ENCODE assay signal across 12 cellular contexts in the genomic region with DNA sequence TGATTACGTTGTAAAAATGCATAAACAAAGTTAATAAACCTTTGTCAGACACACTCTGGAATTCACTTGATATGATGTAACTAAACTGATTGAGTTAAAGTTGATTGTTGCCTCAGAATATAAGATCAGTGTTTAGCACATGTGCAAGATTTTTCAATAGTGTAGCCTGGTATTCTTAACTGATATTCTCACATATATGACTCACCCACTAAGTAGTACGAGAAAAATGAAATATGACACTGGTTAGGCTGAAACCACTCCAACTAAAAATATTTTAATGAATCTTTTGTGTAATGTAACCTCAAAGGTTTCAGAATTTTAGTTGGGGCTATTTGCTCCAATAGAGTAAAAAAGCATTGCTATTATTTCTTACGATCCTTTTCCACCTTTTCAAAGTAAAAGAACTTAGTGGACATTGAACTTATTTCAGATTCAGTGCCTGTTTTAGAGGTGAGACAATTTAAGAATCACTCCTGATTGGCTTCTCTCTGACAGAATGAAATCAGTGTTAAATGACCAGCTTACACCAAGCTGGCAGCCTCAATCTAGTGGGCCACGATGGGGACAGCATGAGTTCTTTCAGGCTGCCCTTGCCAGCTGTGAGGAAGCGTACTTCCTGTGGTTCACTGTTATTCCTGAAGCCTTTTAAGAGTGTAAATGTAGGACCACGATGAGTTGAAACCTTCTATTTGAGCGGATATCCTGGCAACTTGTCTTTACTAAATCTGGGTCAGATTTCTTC.
A peak's percentile ranks its signal among the peaks of the same experiment; 100 is the strongest.
DNase-seq lines count a peak whose midpoint lies in the region; ATAC-seq and TF ChIP-seq lines count a peak whose summit lies in the region.
"Had no signal": no experiment of that assay in that cellular context is flagged by ENCODE, and none has a peak within 500 bp of the region (broad histone marks: within the 10 kb centered on the region; RNA-seq: fewer than 3 reads in every experiment).

No MANE protein-coding gene starts in this region.

- intact Hi-C loops in prostate gland (cut with DNase I), result no loop called here

- H3K27ac ChIP-seq in prostate gland, result no peak overlapping the region

- H3K36me3 ChIP-seq in prostate gland, result no peaks in the 10 kb centered on the region

- no peaks in the 10 kb centered on the region for H3K9me3 ChIP-seq in prostate gland

- H3K4me3 ChIP-seq in epithelial cell of esophagus (ENCODE audit: low read length) (no peak overlapping the region), prostate gland (no peak overlapping the region)
- H3K4me3 ChIP-seq: mucosa of descending colon had no signal

- no peaks in the 10 kb centered on the region for H3K4me1 ChIP-seq in prostate gland (replicated peaks)

- no peaks in the 10 kb centered on the region for H3K36me3 Mint-ChIP-seq in osteocyte (ENCODE audit: unreplicated experiment)

- DNase-seq in HCEC 1CT, result peak; percentile 94
- DNase-seq in OCI-M1 (lab: John Stamatoyannopoulos, UW), result peak; percentile 37
- peak; percentile 68 for DNase-seq in epithelial cell of esophagus (ENCODE audit: low read depth)
- no peak for DNase-seq in osteocyte (ENCODE audit: extremely low spot score, unreplicated experiment)
- DNase-seq in iPS-NIHi7 (ENCODE audit: extremely low spot score), result no peak
- no peak for DNase-seq in prostate gland (ENCODE audit: low spot score)
- no peak for DNase-seq in activated effector memory CD4-positive, alpha-beta T cell treated with Interleukin-2 at 50 U/mL for 16 hours
- DNase-seq: activated CD4-positive, alpha-beta T cell treated with anti-CD3 and anti-CD28 coated beads, Interleukin-2, amount 50 U/mL, for 48 hours; mucosa of descending colon; stimulated activated naive CD4-positive, alpha-beta T cell had no signal

- no peak for ATAC-seq in GM21576 (IDR thresholded peaks at IDR 0.05; ENCODE audit: unreplicated experiment)
- ATAC-seq: mucosa of descending colon, Right ventricle myocardium inferior had no signal

- H3K4me3 Mint-ChIP-seq in osteocyte (ENCODE audit: unreplicated experiment), result peak overlapping the region; percentile 37

- peak overlapping the region; percentile 89 for H3K27ac Mint-ChIP-seq in osteocyte (ENCODE audit: unreplicated experiment)

- WGBS in prostate gland, result 59% methylated on average over 7 of the region's 7 CpGs

- TF ChIP-seq CTCF in epithelial cell of esophagus (IDR thresholded peaks at IDR 0.05; ENCODE audit: insufficient read depth, low read depth, low read length, missing control alignments), result no peak
- TF ChIP-seq CTCF in osteocyte (IDR thresholded peaks at IDR 0.05), result no peak
- no peak for TF ChIP-seq CTCF in prostate gland (IDR thresholded peaks at IDR 0.05)

- TF ChIP-seq POLR2A in prostate gland (IDR thresholded peaks at IDR 0.05), result no peak

- H3K27me3 Mint-ChIP-seq in osteocyte (ENCODE audit: unreplicated experiment), result no peaks in the 10 kb centered on the region

- H3K9me3 Mint-ChIP-seq in osteocyte (ENCODE audit: unreplicated experiment), result no peaks in the 10 kb centered on the region

- H3K27me3 ChIP-seq in prostate gland (replicated peaks; ENCODE audit: insufficient read depth), result no peaks in the 10 kb centered on the region

- H3K4me1 Mint-ChIP-seq in osteocyte (ENCODE audit: unreplicated experiment), result peaks cover 22% of the 10 kb centered on the region

Comparison
In these comparisons a context has a peak if more than half of its experiments do, and no peak if none do; other contexts are left out.
1. DNase-seq: peak in HCEC 1CT (single experiment), OCI-M1 (single experiment) and epithelial cell of esophagus (single experiment); none in osteocyte (single experiment), iPS-NIHi7 (single experiment), prostate gland (single experiment) and activated effector memory CD4-positive, alpha-beta T cell treated with Interleukin-2 at 50 U/mL for 16 hours (single experiment).